In genomic region chr10:98312816-98313215, GRCh38 we compare ENCODE assay signal across 16 cellular contexts. TPM values are rescaled to one million over a fixed set of nuclear protein-coding genes. Genes with fewer than 3 reads are reported as not detected.
"Had no signal": no experiment of that assay in that cellular context is flagged by ENCODE, and none has a peak within 500 bp of the region (broad histone marks: within the 10 kb centered on the region; RNA-seq: fewer than 3 reads in every experiment).

No MANE protein-coding gene starts in this region.

- ATAC-seq: activated T-cell treated with anti-CD3 and anti-CD28 coated beads, Interleukin-2, amount 50 U/mL, for 72 hours; effector memory CD8-positive, alpha-beta T cell; lower lobe of right lung; sciatic nerve; stimulated activated naive CD8-positive, alpha-beta T cell treated with anti-CD3 and anti-CD28 coated beads, Interleukin-15, amount 100 ng/mL, for 72 hours had no signal

- H3K36me3 ChIP-seq: lower lobe of right lung, spleen had no signal

- H3K9me3 ChIP-seq: lower lobe of right lung, spleen had no signal

- DNase-seq: activated CD4-positive, alpha-beta T cell treated with anti-CD3 and anti-CD28 coated beads, Interleukin-2, amount 10 ng/mL, durations not matched to agents 24 days and 14 days; activated CD4-positive, CD25-positive, alpha-beta regulatory T cell; activated CD8-positive, alpha-beta memory T cell treated with anti-CD3 and anti-CD28 coated beads, Interleukin-2, amount 50 U/mL, for 48 hours; activated gamma-delta T cell; activated T-cell treated with anti-CD3 and anti-CD28 coated beads, Interleukin-2, amount 50 U/mL, for 72 hours; amygdala; effector memory CD8-positive, alpha-beta T cell; head of caudate nucleus; immature natural killer cell; lower lobe of right lung; spleen; stimulated activated naive CD8-positive, alpha-beta T cell treated with anti-CD3 and anti-CD28 coated beads, Interleukin-15, amount 100 ng/mL, for 72 hours had no signal

- H3K4me3 ChIP-seq: lower lobe of right lung, spleen had no signal

- H3K27ac ChIP-seq: epithelial cell of prostate, lower lobe of right lung, spleen had no signal

RNA-seq across cellular contexts. Expression of gene LOXL4, which starts 44.8 kb away (rescaled TPM):
- total RNA-seq: activated CD4-positive, alpha-beta T cell treated with anti-CD3 and anti-CD28 coated beads, Interleukin-2, amount 10 ng/mL, durations not matched to agents 24 days and 14 days; activated T-cell treated with anti-CD3 and anti-CD28 coated beads, Interleukin-2, amount 50 U/mL, for 72 hours; frontal cortex had no signal
- polyA plus RNA-seq: neural cell had no signal
